ENCODE assay signal across 1 cellular context in the genomic region with DNA sequence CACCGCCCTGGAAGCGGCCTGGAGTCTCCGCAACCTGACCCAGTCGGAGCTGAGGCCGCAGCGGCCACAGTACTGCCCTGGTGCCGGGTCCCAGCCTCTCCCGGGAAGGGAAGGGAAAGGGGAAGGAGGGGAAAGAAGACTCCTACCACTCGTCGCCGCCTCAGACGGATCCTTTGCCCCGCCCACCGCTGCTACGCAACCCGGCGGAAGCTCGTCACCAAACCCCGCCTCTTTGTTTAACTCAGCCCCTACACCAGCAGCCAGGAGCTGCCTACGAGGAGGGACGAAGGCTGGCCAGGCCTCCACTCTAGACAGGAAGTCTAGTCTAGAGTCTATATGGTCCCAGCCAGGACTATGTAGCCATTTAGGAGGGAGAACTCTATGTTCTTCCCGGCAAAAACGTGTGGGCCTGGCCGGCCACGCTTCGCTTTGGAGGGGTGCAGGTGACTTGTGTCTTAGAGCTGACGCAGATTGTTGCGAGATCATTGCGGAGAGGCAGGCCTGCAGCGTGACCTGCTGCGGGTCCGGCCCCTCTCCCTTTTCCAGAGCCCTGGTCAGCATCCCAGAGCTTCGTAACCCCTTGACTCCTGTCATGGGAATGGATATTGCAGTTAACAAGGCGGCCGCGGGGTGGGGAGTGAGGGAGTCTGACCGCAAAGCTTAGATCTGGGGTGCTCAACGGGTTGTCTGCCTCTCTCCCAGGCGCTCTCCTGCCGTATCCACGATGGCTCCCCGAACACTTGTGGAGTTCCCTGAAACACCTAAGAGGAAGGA.
TF ChIP-seq lines count a peak whose summit lies in the region.

A gene (minus strand): TSS at position 166 of the 774 bp plus-strand sequence. CDS start 7,875 bp downstream, outside the sequence.

TF ChIP-seq in HEK293, 187 proteins besides CTCF, POLR2A, EP300 and RAD21 (continued from another document):
- TF ChIP-seq ZIC2 (tag by site-specific recombination; IDR thresholded peaks at IDR 0.05) (no peak), ZNF133 (tag by site-specific recombination; IDR thresholded peaks at IDR 0.05) (no peak), ZSCAN30 (tag by site-specific recombination; IDR thresholded peaks at IDR 0.05) (peak; percentile 71; the same call in 1 of the 2 replicates)
